38 cellular contexts compared by ENCODE assay signal in the genomic region with DNA sequence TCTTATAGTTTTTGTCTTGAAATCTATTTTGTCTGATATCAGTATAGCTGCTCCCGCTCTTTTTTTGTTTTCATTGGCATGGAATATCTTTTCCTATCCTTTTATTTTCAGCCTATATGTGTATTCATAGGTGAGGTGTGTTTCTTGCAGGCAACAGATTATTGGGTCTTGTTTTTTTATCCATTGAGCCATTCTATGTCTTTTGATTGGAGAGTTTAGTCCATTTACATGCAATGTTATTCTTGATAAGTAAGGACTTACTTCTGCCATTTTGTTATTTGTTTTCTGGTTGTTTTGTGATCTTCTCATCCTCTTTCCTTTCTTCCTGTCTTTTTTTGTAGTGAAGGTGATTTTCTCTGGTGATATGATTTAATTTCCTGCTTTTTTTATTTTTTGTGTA. TPM values are rescaled to one million over a fixed set of nuclear protein-coding genes. Genes with fewer than 3 reads are reported as not detected.
"Had no signal": no experiment of that assay in that cellular context is flagged by ENCODE, and none has a peak within 500 bp of the region (broad histone marks: within the 10 kb centered on the region; RNA-seq: fewer than 3 reads in every experiment).

No MANE protein-coding gene starts in this region.

- H3K27ac ChIP-seq: KMS-11 had no signal

- H3K9ac ChIP-seq: KMS-11 had no signal

- DNase-seq: Karpas-422, Kasumi-1, MG63, MM.1S, MV-4-11, NCI-H1048, NCI-H1092, NCI-H1092 treated with DMSO at 0.1 percent for 48 hours, NCI-H1105, NCI-H1105 treated with DMSO at 0.1 percent for 48 hours, NCI-H1417, NCI-H1417 treated with DMSO at 0.1 percent for 48 hours, NCI-H1436, NCI-H1436 treated with DMSO at 0.1 percent for 48 hours, NCI-H146, NCI-H1694, NCI-H1694 treated with DMSO at 0.1 percent for 48 hours, NCI-H187, NCI-H187 treated with DMSO at 0.1 percent for 48 hours, NCI-H1930, NCI-H2029, NCI-H2029 treated with DMSO at 0.1 percent for 48 hours, NCI-H2081, NCI-H2081 treated with DMSO at 0.1 percent for 48 hours, NCI-H2107, NCI-H2171, NCI-H2171 treated with DMSO at 0.1 percent for 48 hours, NCI-H2227 treated with DMSO at 0.1 percent for 48 hours, NCI-H226, NCI-H345, NCI-H446, NCI-H446 treated with DMSO at 0.1 percent for 48 hours, NCI-H510A had no signal

- H3K9me3 ChIP-seq: MG63 had no signal

- H3K36me3 ChIP-seq: MG63 had no signal

- H3K4me3 ChIP-seq: MG63 had no signal

- H3K27me3 ChIP-seq: MG63 had no signal

- H3K4me2 ChIP-seq: KMS-11 had no signal

RNA-seq across cellular contexts. Expression of gene GRM4, which starts 24.0 kb away (rescaled TPM):
- total RNA-seq: LHCN-M2, M059J, MCF 10A, NCI-H460 had no signal
